In genomic region chr16:4113358-4114256, GRCh38 we compare ENCODE assay signal across 10 cellular contexts. TPM values are rescaled to one million over a fixed set of nuclear protein-coding genes. Genes with fewer than 3 reads are reported as not detected.
DNase-seq lines count a peak whose midpoint lies in the region; ATAC-seq and TF ChIP-seq lines count a peak whose summit lies in the region.
"Had no signal": no experiment of that assay in that cellular context is flagged by ENCODE, and none has a peak within 500 bp of the region (broad histone marks: within the 10 kb centered on the region; RNA-seq: fewer than 3 reads in every experiment).

No MANE protein-coding gene starts in this region.

- H3K9me3 Mint-ChIP-seq in activated T-cell treated with anti-CD3 and anti-CD28 coated beads, Interleukin-2, amount 50 U/mL, for 4 hours, result no peaks in the 10 kb centered on the region

- peaks cover 38% of the 10 kb centered on the region for H3K4me1 ChIP-seq in adipocyte (ENCODE audit: control insufficient read depth, insufficient read depth, low read length)
- peaks cover 7 to 57% (median 43%) of the 10 kb centered on the region in 4 donors for H3K4me1 ChIP-seq in liver (ENCODE audit: control insufficient read depth in 4 of 4, insufficient read depth in 4 of 4, low read length in 3 of 4)
- H3K4me1 ChIP-seq in tibial artery, result peaks cover 0 to 59% (median 38%) of the 10 kb centered on the region in 4 donors

- no peak for ATAC-seq in activated T-cell treated with anti-CD3 and anti-CD28 coated beads, Interleukin-2, amount 50 U/mL, for 4 hours
- no peak for ATAC-seq in GM21526 (IDR thresholded peaks at IDR 0.05; ENCODE audit: low FRiP score, unreplicated experiment)

- no peaks in the 10 kb centered on the region for H3K27me3 ChIP-seq in adipocyte (replicated peaks; ENCODE audit: control insufficient read depth, insufficient read depth, low read length)
- H3K27me3 ChIP-seq in liver (ENCODE audit: control insufficient read depth in 4 of 4, insufficient read depth in 4 of 4, low read length in 3 of 4), result no peaks in the 10 kb centered on the region
- no peaks in the 10 kb centered on the region for H3K27me3 ChIP-seq in tibial artery
- H3K27me3 ChIP-seq: adrenal gland had no signal

- H3K27ac ChIP-seq in liver (ENCODE audit: low read depth in 1 of 2, low read length in 2 of 2), result peak overlapping the region in 1 of 2 donors; percentile 60
- H3K27ac ChIP-seq in tibial artery, result peak overlapping the region in 1 of 2 donors; percentile 70
- H3K27ac ChIP-seq: adrenal gland had no signal

- TF ChIP-seq RAD21 in liver (IDR thresholded peaks at IDR 0.05), result peak in 1 of 2 donors; percentile 25

- DNase-seq in activated T-cell treated with anti-CD3 and anti-CD28 coated beads, Interleukin-2, amount 50 U/mL, for 4 hours, result no peak
- no peak for DNase-seq in activated T-cell treated with anti-CD3 and anti-CD28 coated beads for 4 hours
- no peak for DNase-seq in adipocyte (ENCODE audit: low read depth)
- no peak for DNase-seq in tibial artery
- DNase-seq in NCI-H510A (lab: John Stamatoyannopoulos, UW), result no peak
- no peak for DNase-seq in epidermal melanocyte (ENCODE audit: insufficient read length, low spot score)
- DNase-seq: adrenal gland, DMS153 had no signal

- TF ChIP-seq CTCF in liver (IDR thresholded peaks at IDR 0.05; ENCODE audit: low read depth, low read length, missing input control) (no peak), tibial artery (IDR thresholded peaks at IDR 0.05) (no peak)

- H3K9ac ChIP-seq in adipocyte (ENCODE audit: low read length) (peak overlapping the region; percentile 70), liver (ENCODE audit: low read depth in 1 of 2, low read length in 2 of 2) (peak overlapping the region; percentile 53 to 54)

- intact Hi-C loops in tibial artery (cut with DNase I; ENCODE audit: low total_unique reads), result loop anchor here (10.0 kb wide), 2 partner anchors 99 to 129 kb away; no protein-coding TSS in a partner anchor

- WGBS in liver, result 58% methylated on average over 34 of the region's 34 CpGs

- peaks cover 2% of the 10 kb centered on the region for H3K36me3 Mint-ChIP-seq in activated T-cell treated with anti-CD3 and anti-CD28 coated beads, Interleukin-2, amount 50 U/mL, for 4 hours (ENCODE audit: insufficient read depth)

- peak overlapping the region; percentile 84 for H3K4me3 ChIP-seq in adipocyte (ENCODE audit: low read length)
- peak overlapping the region; percentile 27 to 73 (median 56) for H3K4me3 ChIP-seq in liver (ENCODE audit: low read depth in 1 of 3, low read length in 3 of 3)
- H3K4me3 ChIP-seq in tibial artery, result peak overlapping the region; percentile 68 to 72

- H3K4me1 Mint-ChIP-seq in activated T-cell treated with anti-CD3 and anti-CD28 coated beads, Interleukin-2, amount 50 U/mL, for 4 hours (ENCODE audit: low read depth), result peaks cover 47% of the 10 kb centered on the region

- no peaks in the 10 kb centered on the region for H3K27me3 Mint-ChIP-seq in activated T-cell treated with anti-CD3 and anti-CD28 coated beads, Interleukin-2, amount 50 U/mL, for 4 hours (ENCODE audit: low read depth)

- H3K36me3 ChIP-seq in adipocyte (ENCODE audit: control insufficient read depth, insufficient read depth, low read length, severe bottlenecking), result no peaks in the 10 kb centered on the region
- no peaks in the 10 kb centered on the region for H3K36me3 ChIP-seq in liver (ENCODE audit: control insufficient read depth in 4 of 4, insufficient read depth in 3 of 4, low read depth in 1 of 4, low read length in 3 of 4)
- H3K36me3 ChIP-seq in tibial artery, result no peaks in the 10 kb centered on the region
- H3K36me3 ChIP-seq: adrenal gland had no signal

- H3K9me3 ChIP-seq in adipocyte (ENCODE audit: control insufficient read depth, low read length) (no peaks in the 10 kb centered on the region), liver (ENCODE audit: control insufficient read depth in 4 of 4, low read length in 3 of 4) (no peaks in the 10 kb centered on the region), tibial artery (no peaks in the 10 kb centered on the region)
- H3K9me3 ChIP-seq: adrenal gland had no signal

- H3K4me3 Mint-ChIP-seq in activated T-cell treated with anti-CD3 and anti-CD28 coated beads, Interleukin-2, amount 50 U/mL, for 4 hours, result peak overlapping the region; percentile 74

TF ChIP-seq in liver, 16 proteins besides CTCF, POLR2A, EP300 and RAD21:
- TF ChIP-seq EGR1 (IDR thresholded peaks at IDR 0.05; ENCODE audit: low read depth in 2 of 2) (no peak), RXRA (IDR thresholded peaks at IDR 0.05) (peak; percentile 77 to 78), JUND (IDR thresholded peaks at IDR 0.05) (peak in 1 of 2 donors; percentile 12), HNF4A (conservative IDR thresholded peaks at IDR 0.05) (peak; percentile 55 to 58), ZBTB33 (IDR thresholded peaks at IDR 0.05) (no peak), YY1 (IDR thresholded peaks at IDR 0.05) (peak; percentile 34), SP1 (IDR thresholded peaks at IDR 0.05) (no peak), NR2F2 (IDR thresholded peaks at IDR 0.05) (no peak), FOXA1 (IDR thresholded peaks at IDR 0.05) (no peak), REST (IDR thresholded peaks at IDR 0.05) (peak; percentile 23), HNF4G (IDR thresholded peaks at IDR 0.05) (no peak), GABPA (IDR thresholded peaks at IDR 0.05 in 1 of 2, conservative IDR thresholded peaks at IDR 0.05 in 1 of 2) (peak in 1 of 2 donors; percentile 37), MAX (IDR thresholded peaks at IDR 0.05) (peak; percentile 17), TAF1 (conservative IDR thresholded peaks at IDR 0.05) (no peak), FOXA2 (IDR thresholded peaks at IDR 0.05) (no peak), ATF3 (IDR thresholded peaks at IDR 0.05) (no peak)

RNA-seq across cellular contexts. Expression of gene ADCY9, which starts 2.6 kb away (rescaled TPM):
- total RNA-seq in activated T-cell treated with anti-CD3 and anti-CD28 coated beads, Interleukin-2, amount 50 U/mL, for 4 hours, result 1 to 10 TPM; 4.2 to 5.7 (median 5.2) TPM
- total RNA-seq in liver, result 10 to 100 TPM in 1 of 2 donors, 1 to 10 TPM in 1; 9.6 to 25.1 TPM
- polyA plus RNA-seq in liver, result 10 to 100 TPM in 1 of 2 donors, 1 to 10 TPM in 1; 3.6 to 12.5 TPM
